ENCODE assay signal across 20 cellular contexts in genomic region chr14:53304726-53305381, GRCh38.
DNase-seq lines count a peak whose midpoint lies in the region; ATAC-seq and TF ChIP-seq lines count a peak whose summit lies in the region.
"Had no signal": no experiment of that assay in that cellular context is flagged by ENCODE, and none has a peak within 500 bp of the region (broad histone marks: within the 10 kb centered on the region; RNA-seq: fewer than 3 reads in every experiment).

No MANE protein-coding gene starts in this region.

- DNase-seq in ELF-1 (ENCODE audit: low read depth, low spot score): peak; percentile 22
- DNase-seq in astrocyte of the spinal cord (ENCODE audit: low read depth, low spot score): peak; percentile 19
- DNase-seq in heart right ventricle: peak in 1 of 2 donors; percentile 6
- DNase-seq in putamen (ENCODE audit: low spot score): peak; percentile 64
- no peak for DNase-seq in NOMO-1 treated with DMSO at 0.1 percent for 48 hours (lab: John Stamatoyannopoulos, UW; ENCODE audit: unreplicated experiment)
- no peak for DNase-seq in KG1 (lab: John Stamatoyannopoulos, UW)
- no peak for DNase-seq in NCI-H2029 (lab: John Stamatoyannopoulos, UW)
- DNase-seq: activated CD4-positive, alpha-beta T cell treated with anti-CD3 and anti-CD28 coated beads, Interleukin-2, amount 50 U/mL, for 1 hour; COR-L47; effector memory CD8-positive, alpha-beta T cell; foreskin melanocyte; GDM1; H7; NCI-H2081; NCI-H524 treated with DMSO at 0.1 percent for 48 hours; nephron progenitor cell had no signal

- WGBS in heart right ventricle, 2 donors: 68 to 80% methylated on average over 3 of the region's 3 CpGs

- H3K9me3 ChIP-seq in heart right ventricle: no peaks in the 10 kb centered on the region
- H3K9me3 ChIP-seq: suprapubic skin had no signal

- intact Hi-C loops in heart right ventricle (cut with DNase I): loop anchor here in 7 of 10 donors (5.0 to 10.0 kb wide), 5 partner anchors 253 to 483 kb away; partner anchors contain the start of gene FERMT2 (in 1 of the 7)

- no peaks in the 10 kb centered on the region for H3K27me3 ChIP-seq in heart right ventricle
- H3K27me3 ChIP-seq: cardiac muscle cell, suprapubic skin had no signal

- peak overlapping the region in 1 of 10 donors; percentile 64 for H3K27ac ChIP-seq in heart right ventricle
- H3K27ac ChIP-seq: cardiac muscle cell, suprapubic skin had no signal

- no peaks in the 10 kb centered on the region for H3K36me3 ChIP-seq in heart right ventricle
- H3K36me3 ChIP-seq: cardiac muscle cell, suprapubic skin had no signal

- peaks cover 0 to 25% (median 5%) of the 10 kb centered on the region in 9 donors for H3K4me1 ChIP-seq in heart right ventricle

- H3K4me3 ChIP-seq in astrocyte of the spinal cord (ENCODE audit: low read depth, low read length) (no peak overlapping the region), heart right ventricle (no peak overlapping the region)
- H3K4me3 ChIP-seq: cardiac muscle cell, suprapubic skin had no signal

- TF ChIP-seq CTCF in astrocyte of the spinal cord (IDR thresholded peaks at IDR 0.05; ENCODE audit: low read depth, low read length): no peak
- TF ChIP-seq CTCF in heart right ventricle (IDR thresholded peaks at IDR 0.05): no peak

- peak in 5 of 8 donors; percentile 36 to 69 (median 64) for ATAC-seq in heart right ventricle
- no peak for ATAC-seq in HG03432 (IDR thresholded peaks at IDR 0.05; ENCODE audit: unreplicated experiment)
- ATAC-seq: effector memory CD8-positive, alpha-beta T cell; SK-N-SH treated with all-trans-retinoic acid at 6 μM for 48 hours had no signal

- in situ Hi-C loops in astrocyte of the spinal cord (cut with HindIII; ENCODE audit: low sequenced_read_pairs): no loop called here

Comparison
In these comparisons a context has a peak if more than half of its experiments do, and no peak if none do; other contexts are left out.
1. DNase-seq: peak in ELF-1 (single experiment), astrocyte of the spinal cord (single experiment) and putamen (single experiment); none in NOMO-1 treated with DMSO at 0.1 percent for 48 hours (single experiment), KG1 (single experiment) and NCI-H2029 (single experiment).